Comparison of ENCODE assay signal across 13 cellular contexts in genomic region chr22:38291201-38291777, GRCh38. TPM values are rescaled to one million over a fixed set of nuclear protein-coding genes. Genes with fewer than 3 reads are reported as not detected.
DNase-seq lines count a peak whose midpoint lies in the region; TF ChIP-seq lines count a peak whose summit lies in the region.
"Had no signal": no experiment of that assay in that cellular context is flagged by ENCODE, and none has a peak within 500 bp of the region (broad histone marks: within the 10 kb centered on the region; RNA-seq: fewer than 3 reads in every experiment).

No MANE protein-coding gene starts in this region.

- TF ChIP-seq CTCF in mammary epithelial cell (conservative IDR thresholded peaks at IDR 0.05 in 1 of 2, IDR thresholded peaks at IDR 0.05 in 1 of 2; ENCODE audit: extremely low read depth in 1 of 2, insufficient read depth in 1 of 2, low read depth in 1 of 2, low read length in 2 of 2) (peak in 1 of 2 donors; percentile 4), chondrocyte (IDR thresholded peaks at IDR 0.05) (no peak)

- H3K9me3 ChIP-seq in mammary epithelial cell (replicated peaks; ENCODE audit: insufficient read depth, low read length): no peaks in the 10 kb centered on the region
- no peaks in the 10 kb centered on the region for H3K9me3 ChIP-seq in mucosa of rectum (ENCODE audit: control insufficient read depth in 2 of 2, low read length in 2 of 2)
- H3K9me3 ChIP-seq in CD4-positive, alpha-beta memory T cell (ENCODE audit: control insufficient read depth in 1 of 2, low read length in 2 of 2): no peaks in the 10 kb centered on the region

- dilution Hi-C loops in mammary epithelial cell (cut with HindIII; ENCODE audit: low sequenced_read_pairs): no loop called here

- no peaks in the 10 kb centered on the region for H4K20me1 ChIP-seq in mammary epithelial cell (ENCODE audit: insufficient read depth, low read length)

- no peak overlapping the region for H3K4me2 ChIP-seq in mammary epithelial cell (ENCODE audit: insufficient read depth, low read depth, low read length)

- DNase-seq in COLO668 (lab: John Stamatoyannopoulos, UW; ENCODE audit: unreplicated experiment): peak; percentile 53
- peak; percentile 68 for DNase-seq in NCI-H146 treated with DMSO at 0.1 percent for 48 hours (lab: John Stamatoyannopoulos, UW; ENCODE audit: unreplicated experiment)
- DNase-seq in mammary epithelial cell: no peak
- DNase-seq in cerebellar cortex (ENCODE audit: low spot score): no peak
- DNase-seq in CD4-positive, alpha-beta memory T cell: no peak
- DNase-seq in chondrocyte (ENCODE audit: low spot score): no peak
- no peak for DNase-seq in NCI-H774 (lab: John Stamatoyannopoulos, UW)
- DNase-seq: activated CD4-positive, alpha-beta memory T cell treated with anti-CD3 and anti-CD28 coated beads for 36 hours; activated naive CD4-positive, alpha-beta T cell; foreskin fibroblast; stimulated activated CD4-positive, alpha-beta T cell treated with anti-CD3 and anti-CD28 coated beads, Interleukin-15, amount 100 ng/mL, for 24 hours; T-helper 2 cell had no signal

- no peaks in the 10 kb centered on the region for H3K4me1 Mint-ChIP-seq in CD4-positive, alpha-beta memory T cell
- peaks cover 6% of the 10 kb centered on the region for H3K4me1 Mint-ChIP-seq in chondrocyte (ENCODE audit: low read depth)

- H3K27ac Mint-ChIP-seq in CD4-positive, alpha-beta memory T cell: peak overlapping the region in 2 of 7 donors; percentile 13 to 19
- H3K27ac Mint-ChIP-seq in chondrocyte (ENCODE audit: unreplicated experiment): no peak overlapping the region
- H3K27ac Mint-ChIP-seq: activated CD4-positive, alpha-beta memory T cell treated with anti-CD3 and anti-CD28 coated beads for 36 hours had no signal

- peaks cover 31% of the 10 kb centered on the region for H3K79me2 ChIP-seq in mammary epithelial cell (ENCODE audit: insufficient read depth, low read length)

- H3K36me3 ChIP-seq in mammary epithelial cell (ENCODE audit: insufficient read depth, low read length) (peaks cover 30% of the 10 kb centered on the region), mucosa of rectum (ENCODE audit: control insufficient read depth in 2 of 2, insufficient read depth in 2 of 2, low read length in 2 of 2) (peaks cover 23 to 40% of the 10 kb centered on the region in 2 donors)
- peaks cover 6% of the 10 kb centered on the region for H3K36me3 ChIP-seq in CD4-positive, alpha-beta memory T cell (ENCODE audit: insufficient read depth, low read length)

- no peaks in the 10 kb centered on the region for H3K9me3 Mint-ChIP-seq in CD4-positive, alpha-beta memory T cell
- H3K9me3 Mint-ChIP-seq in chondrocyte (ENCODE audit: low read depth): no peaks in the 10 kb centered on the region
- H3K9me3 Mint-ChIP-seq: activated CD4-positive, alpha-beta memory T cell treated with anti-CD3 and anti-CD28 coated beads for 36 hours had no signal

- H3K27me3 Mint-ChIP-seq in CD4-positive, alpha-beta memory T cell: no peaks in the 10 kb centered on the region
- no peaks in the 10 kb centered on the region for H3K27me3 Mint-ChIP-seq in chondrocyte (ENCODE audit: low read depth)
- H3K27me3 Mint-ChIP-seq: activated CD4-positive, alpha-beta memory T cell treated with anti-CD3 and anti-CD28 coated beads for 36 hours had no signal

- CTCF ChIA-PET in mammary epithelial cell (lab: Charles Lee; ENCODE audit: low non-redundant PET): no interaction called here
- CTCF ChIA-PET in CD4-positive, alpha-beta memory T cell (lab: Charles Lee; ENCODE audit: partially characterized antibody): no interaction called here

- in situ Hi-C loops in mammary epithelial cell (cut with MboI; ENCODE audit: low sequenced_read_pairs in 2 of 2): no loop called here

- H2AFZ ChIP-seq in mammary epithelial cell (ENCODE audit: low read depth, low read length): no peak overlapping the region

- intact Hi-C loops in mammary epithelial cell (cut with micrococcal nuclease): no loop called here
- intact Hi-C loops in CD4-positive, alpha-beta memory T cell (cut with micrococcal nuclease): no loop called here

- H3K36me3 Mint-ChIP-seq in CD4-positive, alpha-beta memory T cell: peaks cover 0 to 26% of the 10 kb centered on the region in 2 donors
- peaks cover 15% of the 10 kb centered on the region for H3K36me3 Mint-ChIP-seq in chondrocyte (ENCODE audit: low read depth)

- H3K4me1 ChIP-seq in mammary epithelial cell (ENCODE audit: insufficient read depth, low read length): peaks cover 7% of the 10 kb centered on the region
- peaks cover 4 to 7% of the 10 kb centered on the region in 2 donors for H3K4me1 ChIP-seq in mucosa of rectum (ENCODE audit: control insufficient read depth in 2 of 2, insufficient read depth in 2 of 2, low read length in 2 of 2)
- H3K4me1 ChIP-seq in CD4-positive, alpha-beta memory T cell (ENCODE audit: insufficient read depth, low read length): no peaks in the 10 kb centered on the region

- WGBS in mammary epithelial cell (ENCODE audit: low coverage, missing lambda C conversion rate): 69% methylated on average over 10 of the region's 22 CpGs

- POLR2A ChIA-PET in CD4-positive, alpha-beta memory T cell (lab: Charles Lee; ENCODE audit: partially characterized antibody): no interaction called here

- H3K4me3 ChIP-seq in mammary epithelial cell (replicated peaks in 1 of 3; ENCODE audit: insufficient read depth in 1 of 3, low read depth in 2 of 3, low read length in 3 of 3) (no peak overlapping the region), mucosa of rectum (ENCODE audit: low read length in 2 of 2) (no peak overlapping the region)
- H3K4me3 ChIP-seq in CD4-positive, alpha-beta memory T cell (ENCODE audit: low read length in 2 of 2): no peak overlapping the region

- BruUV-seq in mammary epithelial cell (replicated peaks; lab: Mats Ljungman, UMichigan): TSS peak; percentile 38

- no peak overlapping the region for H3K4me3 Mint-ChIP-seq in CD4-positive, alpha-beta memory T cell
- H3K4me3 Mint-ChIP-seq in chondrocyte (ENCODE audit: unreplicated experiment): no peak overlapping the region
- H3K4me3 Mint-ChIP-seq: activated CD4-positive, alpha-beta memory T cell treated with anti-CD3 and anti-CD28 coated beads for 36 hours had no signal

- H3K9ac ChIP-seq in mammary epithelial cell (ENCODE audit: insufficient read depth, low read length) (no peak overlapping the region), mucosa of rectum (ENCODE audit: low read depth in 1 of 2, low read length in 2 of 2) (no peak overlapping the region)

- H3K27me3 ChIP-seq in mammary epithelial cell (ENCODE audit: insufficient read depth, low read length): no peaks in the 10 kb centered on the region
- H3K27me3 ChIP-seq in mucosa of rectum (ENCODE audit: control insufficient read depth in 2 of 2, insufficient read depth in 2 of 2, low read length in 2 of 2): no peaks in the 10 kb centered on the region
- no peaks in the 10 kb centered on the region for H3K27me3 ChIP-seq in CD4-positive, alpha-beta memory T cell (ENCODE audit: insufficient read depth, low read length)

- H3K27ac ChIP-seq in mammary epithelial cell (ENCODE audit: insufficient read depth, low read depth, low read length) (no peak overlapping the region), mucosa of rectum (ENCODE audit: low read depth in 2 of 2, low read length in 2 of 2) (peak overlapping the region; percentile 23 to 42)
- H3K27ac ChIP-seq in CD4-positive, alpha-beta memory T cell (ENCODE audit: low read depth, low read length): no peak overlapping the region

RNA-seq across cellular contexts. Expression of gene TMEM184B, which starts 18.5 kb away (rescaled TPM):
- 10 to 100 TPM; 26.2 to 68.5 TPM for total RNA-seq in mammary epithelial cell
- 41.1 TPM for polyA plus RNA-seq in mammary epithelial cell
- 58.2 TPM for polyA minus RNA-seq in mammary epithelial cell
- 10 to 100 TPM; 35.7 to 36.6 TPM for total RNA-seq in CD4-positive, alpha-beta memory T cell
- polyA plus RNA-seq in CD4-positive, alpha-beta memory T cell: 10 to 100 TPM in 1 of 2 donors, 1 to 10 TPM in 1; 9.0 to 23.8 TPM
- total RNA-seq in chondrocyte: 117 to 121 TPM (median 121 TPM) in 3 replicates

RNA-seq across cellular contexts. Expression of gene CSNK1E, which starts 25.9 kb away (rescaled TPM):
- total RNA-seq in mammary epithelial cell: 100 to 1,000 TPM; 156 to 370 TPM
- polyA plus RNA-seq in mammary epithelial cell: 255 TPM
- 212 TPM for polyA minus RNA-seq in mammary epithelial cell
- 100 to 1,000 TPM; 100 to 103 TPM for total RNA-seq in CD4-positive, alpha-beta memory T cell
- 10 to 100 TPM in 1 of 2 donors, 1 to 10 TPM in 1; 8.8 to 13.3 TPM for polyA plus RNA-seq in CD4-positive, alpha-beta memory T cell
- total RNA-seq in chondrocyte: 126 to 132 TPM (median 129 TPM) in 3 replicates

Comparison
In these comparisons a context has a peak if more than half of its experiments do, and no peak if none do; other contexts are left out.
1. DNase-seq: peak in COLO668 (single experiment) and NCI-H146 treated with DMSO at 0.1 percent for 48 hours (single experiment); none in mammary epithelial cell (single experiment), cerebellar cortex (single experiment), CD4-positive, alpha-beta memory T cell (0 of 5), chondrocyte (single experiment) and NCI-H774 (single experiment).
2. H3K27ac ChIP-seq: peak in mucosa of rectum (2 of 2); none in mammary epithelial cell (single experiment) and CD4-positive, alpha-beta memory T cell (single experiment).